In genomic region chr7:98248156-98248555, GRCh38 we compare ENCODE assay signal across 27 cellular contexts. TPM values are rescaled to one million over a fixed set of nuclear protein-coding genes. Genes with fewer than 3 reads are reported as not detected.
DNase-seq lines count a peak whose midpoint lies in the region; ATAC-seq and TF ChIP-seq lines count a peak whose summit lies in the region.
"Had no signal": no experiment of that assay in that cellular context is flagged by ENCODE, and none has a peak within 500 bp of the region (broad histone marks: within the 10 kb centered on the region; RNA-seq: fewer than 3 reads in every experiment).

No MANE protein-coding gene starts in this region.

- H3K4me3 Mint-ChIP-seq in activated T-cell treated with anti-CD3 and anti-CD28 coated beads, Interleukin-2, amount 50 U/mL, for 24 hours: no peak overlapping the region
- H3K4me3 Mint-ChIP-seq in CD4-positive, alpha-beta memory T cell: peak overlapping the region in 7 of 8 donors; percentile 29 to 73 (median 48)
- no peak overlapping the region for H3K4me3 Mint-ChIP-seq in activated T-helper 17 cell treated with anti-CD3 and anti-CD28 coated beads, Interleukin-2, amount 50 U/mL, for 72 hours

- no peak overlapping the region for H3K4me3 ChIP-seq in CD4-positive, alpha-beta memory T cell (ENCODE audit: low read length in 2 of 2)
- H3K4me3 ChIP-seq in lower lobe of right lung: no peak overlapping the region
- H3K4me3 ChIP-seq: BLaER1 treated with 17β-estradiol and CSF1 and Interleukin-3, amounts not matched to agents 10 nM and 100 nM; cardiac muscle cell; sigmoid colon; suprapubic skin had no signal

- no peaks in the 10 kb centered on the region for H3K9me3 Mint-ChIP-seq in activated T-cell treated with anti-CD3 and anti-CD28 coated beads, Interleukin-2, amount 50 U/mL, for 24 hours
- H3K9me3 Mint-ChIP-seq in CD4-positive, alpha-beta memory T cell: no peaks in the 10 kb centered on the region
- no peaks in the 10 kb centered on the region for H3K9me3 Mint-ChIP-seq in activated T-helper 17 cell treated with anti-CD3 and anti-CD28 coated beads, Interleukin-2, amount 50 U/mL, for 72 hours
- H3K9me3 Mint-ChIP-seq: nephron had no signal

- CTCF ChIA-PET in CD4-positive, alpha-beta memory T cell (lab: Charles Lee; ENCODE audit: partially characterized antibody): no interaction called here

- no peaks in the 10 kb centered on the region for H3K9me3 ChIP-seq in CD4-positive, alpha-beta memory T cell (ENCODE audit: control insufficient read depth in 1 of 2, low read length in 2 of 2)
- no peaks in the 10 kb centered on the region for H3K9me3 ChIP-seq in lower lobe of right lung
- H3K9me3 ChIP-seq: BLaER1 treated with 17β-estradiol and CSF1 and Interleukin-3, amounts not matched to agents 10 nM and 100 nM; sigmoid colon; suprapubic skin had no signal

- DNase-seq in activated T-cell treated with anti-CD3 and anti-CD28 coated beads, Interleukin-2, amount 50 U/mL, for 24 hours: no peak
- DNase-seq in activated T-cell treated with anti-CD3 and anti-CD28 coated beads for 4 hours (no peak), lower lobe of right lung (no peak), NCI-H345 treated with DMSO at 0.1 percent for 48 hours (lab: John Stamatoyannopoulos, UW; ENCODE audit: unreplicated experiment) (no peak), HuH-7.5 (ENCODE audit: low spot score) (no peak)
- no peak for DNase-seq in CD4-positive, alpha-beta memory T cell
- DNase-seq: ACHN; activated CD4-positive, alpha-beta T cell treated with anti-CD3 and anti-CD28 coated beads, Interleukin-2, amount 50 U/mL, for 48 hours; anterior cingulate cortex; GOT3; head of caudate nucleus; left colon; midbrain; NCI-H1048; NCI-H187; NCI-H82; sigmoid colon; stimulated activated CD4-positive, alpha-beta T cell treated with anti-CD3 and anti-CD28 coated beads, Interleukin-15, amount 100 ng/mL, for 24 hours; stimulated activated CD8-positive, alpha-beta memory T cell treated with anti-CD3 and anti-CD28 coated beads, Interleukin-4, amount 100 ng/mL, for 48 hours; SW 1271 had no signal

- H3K36me3 Mint-ChIP-seq in activated T-cell treated with anti-CD3 and anti-CD28 coated beads, Interleukin-2, amount 50 U/mL, for 24 hours (ENCODE audit: low read depth): peaks cover 61% of the 10 kb centered on the region
- peaks cover 8 to 32% of the 10 kb centered on the region in 2 donors for H3K36me3 Mint-ChIP-seq in CD4-positive, alpha-beta memory T cell
- H3K36me3 Mint-ChIP-seq in activated T-helper 17 cell treated with anti-CD3 and anti-CD28 coated beads, Interleukin-2, amount 50 U/mL, for 72 hours (ENCODE audit: low read depth): peaks cover 31% of the 10 kb centered on the region

- H3K36me3 ChIP-seq in CD4-positive, alpha-beta memory T cell (ENCODE audit: insufficient read depth, low read length): peaks cover 22% of the 10 kb centered on the region
- H3K36me3 ChIP-seq in lower lobe of right lung: peaks cover 15% of the 10 kb centered on the region
- H3K36me3 ChIP-seq: cardiac muscle cell had no signal

- ATAC-seq in activated T-helper 17 cell treated with anti-CD3 and anti-CD28 coated beads, Interleukin-2, amount 50 U/mL, for 72 hours (replicated peaks): no peak
- ATAC-seq in lower lobe of right lung (no peak), HG03159 (IDR thresholded peaks at IDR 0.05; ENCODE audit: unreplicated experiment) (no peak)
- ATAC-seq: left colon had no signal

- H3K27ac ChIP-seq in CD4-positive, alpha-beta memory T cell (ENCODE audit: low read depth, low read length): peak overlapping the region; percentile 41
- peak overlapping the region; percentile 89 for H3K27ac ChIP-seq in lower lobe of right lung
- H3K27ac ChIP-seq: cardiac muscle cell, suprapubic skin had no signal

- H3K27me3 ChIP-seq in CD4-positive, alpha-beta memory T cell (ENCODE audit: insufficient read depth, low read length): no peaks in the 10 kb centered on the region
- no peaks in the 10 kb centered on the region for H3K27me3 ChIP-seq in lower lobe of right lung (ENCODE audit: low read depth)
- H3K27me3 ChIP-seq: BLaER1 treated with 17β-estradiol and CSF1 and Interleukin-3, amounts not matched to agents 10 nM and 100 nM; cardiac muscle cell; sigmoid colon; suprapubic skin had no signal

- peak overlapping the region; percentile 85 for H3K27ac Mint-ChIP-seq in activated T-cell treated with anti-CD3 and anti-CD28 coated beads, Interleukin-2, amount 50 U/mL, for 24 hours
- H3K27ac Mint-ChIP-seq in CD4-positive, alpha-beta memory T cell: peak overlapping the region; percentile 79 to 98 (median 84)
- H3K27ac Mint-ChIP-seq in activated T-helper 17 cell treated with anti-CD3 and anti-CD28 coated beads, Interleukin-2, amount 50 U/mL, for 72 hours: peak overlapping the region; percentile 94
- H3K27ac Mint-ChIP-seq: nephron had no signal

- H3K4me1 Mint-ChIP-seq in activated T-cell treated with anti-CD3 and anti-CD28 coated beads, Interleukin-2, amount 50 U/mL, for 24 hours (ENCODE audit: low read depth): peaks cover 49% of the 10 kb centered on the region
- peaks cover 18 to 66% (median 42%) of the 10 kb centered on the region in 4 donors for H3K4me1 Mint-ChIP-seq in CD4-positive, alpha-beta memory T cell
- H3K4me1 Mint-ChIP-seq in activated T-helper 17 cell treated with anti-CD3 and anti-CD28 coated beads, Interleukin-2, amount 50 U/mL, for 72 hours: peaks cover 21% of the 10 kb centered on the region

- no peak for TF ChIP-seq CTCF in lower lobe of right lung (IDR thresholded peaks at IDR 0.05)

- H3K27me3 Mint-ChIP-seq in activated T-cell treated with anti-CD3 and anti-CD28 coated beads, Interleukin-2, amount 50 U/mL, for 24 hours: no peaks in the 10 kb centered on the region
- no peaks in the 10 kb centered on the region for H3K27me3 Mint-ChIP-seq in CD4-positive, alpha-beta memory T cell
- no peaks in the 10 kb centered on the region for H3K27me3 Mint-ChIP-seq in activated T-helper 17 cell treated with anti-CD3 and anti-CD28 coated beads, Interleukin-2, amount 50 U/mL, for 72 hours

- POLR2A ChIA-PET in CD4-positive, alpha-beta memory T cell (lab: Charles Lee; ENCODE audit: partially characterized antibody): interaction anchor here (2.2 to 5.2 kb wide), 2 partner anchors 32 to 45 kb away, joined by 5 to 34 read pairs; no protein-coding TSS in a partner anchor

- H3K4me1 ChIP-seq in CD4-positive, alpha-beta memory T cell (ENCODE audit: insufficient read depth, low read length): peaks cover 58% of the 10 kb centered on the region
- peaks cover 65% of the 10 kb centered on the region for H3K4me1 ChIP-seq in lower lobe of right lung

- intact Hi-C loops in CD4-positive, alpha-beta memory T cell (cut with micrococcal nuclease): no loop called here
- intact Hi-C loops in lower lobe of right lung (cut with DNase I): no loop called here

RNA-seq across cellular contexts. Expression of gene TECPR1, which starts 3.9 kb away (rescaled TPM):
- total RNA-seq in CD4-positive, alpha-beta memory T cell: 100 to 1,000 TPM; 140 to 147 TPM
- 10 to 100 TPM; 17.3 to 31.7 TPM for polyA plus RNA-seq in CD4-positive, alpha-beta memory T cell
- 10 to 100 TPM; 29.0 to 37.1 TPM for total RNA-seq in activated T-helper 17 cell treated with anti-CD3 and anti-CD28 coated beads, Interleukin-2, amount 50 U/mL, for 72 hours
- 50.1 TPM for total RNA-seq in lower lobe of right lung

RNA-seq across cellular contexts. Expression of gene BRI3, which starts 33.3 kb away (rescaled TPM):
- total RNA-seq in CD4-positive, alpha-beta memory T cell: 10 to 100 TPM; 73.8 to 80.4 TPM
- polyA plus RNA-seq in CD4-positive, alpha-beta memory T cell: 10 to 100 TPM; 14.6 to 19.0 TPM
- 10 to 100 TPM; 48.2 to 52.6 TPM for total RNA-seq in activated T-helper 17 cell treated with anti-CD3 and anti-CD28 coated beads, Interleukin-2, amount 50 U/mL, for 72 hours
- 516 TPM for total RNA-seq in lower lobe of right lung

RNA-seq across cellular contexts. Expression of gene BHLHA15, which starts 36.9 kb away (rescaled TPM):
- total RNA-seq in CD4-positive, alpha-beta memory T cell: not detected
- not detected for polyA plus RNA-seq in CD4-positive, alpha-beta memory T cell
- total RNA-seq in activated T-helper 17 cell treated with anti-CD3 and anti-CD28 coated beads, Interleukin-2, amount 50 U/mL, for 72 hours: not detected
- 1.2 TPM for total RNA-seq in lower lobe of right lung
- total RNA-seq: LHCN-M2, sigmoid colon had no signal
- polyA plus RNA-seq: cardiac muscle cell had no signal

Comparison
In these comparisons a context has a peak if more than half of its experiments do, and no peak if none do; other contexts are left out.
1. H3K4me3 Mint-ChIP-seq: peak in CD4-positive, alpha-beta memory T cell (7 of 8); none in activated T-cell treated with anti-CD3 and anti-CD28 coated beads, Interleukin-2, amount 50 U/mL, for 24 hours (single experiment) and activated T-helper 17 cell treated with anti-CD3 and anti-CD28 coated beads, Interleukin-2, amount 50 U/mL, for 72 hours (single experiment).
2. Peak in every context shown above with its lines, with median percentiles within 50 percentile points of each other: H3K27ac Mint-ChIP-seq.